ENCODE assay signal across 18 cellular contexts in genomic region chr2:88760819-88761598, GRCh38.
DNase-seq lines count a peak whose midpoint lies in the region; ATAC-seq, FAIRE-seq and TF ChIP-seq lines count a peak whose summit lies in the region.
"Had no signal": no experiment of that assay in that cellular context is flagged by ENCODE, and none has a peak within 500 bp of the region (broad histone marks: within the 10 kb centered on the region; RNA-seq: fewer than 3 reads in every experiment).

No MANE protein-coding gene starts in this region.

- POLR2A ChIA-PET in HepG2 (lab: Yijun Ruan, JAX) = no interaction called here
- POLR2A ChIA-PET in GM12878 (lab: Charles Lee) = no interaction called here

- H3K4me2 ChIP-seq in HepG2 (ENCODE audit: low read depth, low read length) (no peak overlapping the region), GM12878 (ENCODE audit: control insufficient read depth, insufficient read depth) (no peak overlapping the region)

- H3K27ac ChIP-seq in HepG2 (ENCODE audit: extremely low read length, insufficient read depth, low read length) (no peak overlapping the region), right lobe of liver (no peak overlapping the region), GM12878 (ENCODE audit: control insufficient read depth, insufficient read depth) (no peak overlapping the region), prostate gland (no peak overlapping the region)
- H3K27ac ChIP-seq: C4-2B, SK-N-MC had no signal

- no peaks in the 10 kb centered on the region for H4K20me1 ChIP-seq in HepG2 (ENCODE audit: insufficient read depth, low read length)
- H4K20me1 ChIP-seq in GM12878 (ENCODE audit: control insufficient read depth, insufficient read depth) = no peaks in the 10 kb centered on the region

- no peak overlapping the region for H2AFZ ChIP-seq in HepG2 (ENCODE audit: low read length)
- H2AFZ ChIP-seq in GM12878 (ENCODE audit: control insufficient read depth, low read depth, low read length) = no peak overlapping the region

- TF ChIP-seq POLR2A in HepG2 (IDR thresholded peaks at IDR 0.05; ENCODE audit: insufficient read depth in 1 of 2, low read depth in 2 of 2, low read length in 2 of 2) (no peak), right lobe of liver (IDR thresholded peaks at IDR 0.05) (no peak), GM12878 (IDR thresholded peaks at IDR 0.05; ENCODE audit: low read depth, low read length) (no peak), prostate gland (IDR thresholded peaks at IDR 0.05) (no peak)

- H3K4me3 ChIP-seq in HepG2 (replicated peaks in 1 of 3; ENCODE audit: insufficient read depth in 1 of 3, low read depth in 2 of 3, low read length in 3 of 3) = no peak overlapping the region
- no peak overlapping the region for H3K4me3 ChIP-seq in right lobe of liver
- H3K4me3 ChIP-seq in GM12878 = no peak overlapping the region
- no peak overlapping the region for H3K4me3 ChIP-seq in prostate gland
- H3K4me3 ChIP-seq: SK-N-MC had no signal

- no peaks in the 10 kb centered on the region for H3K36me3 ChIP-seq in HepG2 (replicated peaks in 1 of 2; ENCODE audit: control insufficient read depth in 1 of 2, insufficient read depth in 2 of 2, low read length in 2 of 2)
- no peaks in the 10 kb centered on the region for H3K36me3 ChIP-seq in right lobe of liver
- no peaks in the 10 kb centered on the region; a peak in 2 of 4 replicates for H3K36me3 ChIP-seq in GM12878 (ENCODE audit: control insufficient read depth in 2 of 2, insufficient read depth in 2 of 2, low read length in 1 of 2)
- no peaks in the 10 kb centered on the region for H3K36me3 ChIP-seq in prostate gland

- CTCF ChIA-PET in HepG2 (lab: Yijun Ruan, JAX; ENCODE audit: low intra/inter-chr PET ratio, low total read pairs) = no interaction called here
- CTCF ChIA-PET in GM12878 (lab: Yijun Ruan, JAX) = no interaction called here

- intact Hi-C loops in HepG2 (cut with micrococcal nuclease; ENCODE audit: unreplicated experiment) = no loop called here
- intact Hi-C loops in right lobe of liver (cut with DNase I) = no loop called here
- intact Hi-C loops in GM12878 (cut with micrococcal nuclease; ENCODE audit: unreplicated experiment) = no loop called here
- intact Hi-C loops in prostate gland (cut with DNase I) = no loop called here

- TF ChIP-seq EP300 in HepG2 (IDR thresholded peaks at IDR 0.05; ENCODE audit: low read depth in 2 of 2, low read length in 2 of 2) (no peak), HepG2 (CRISPR knock-in tag; IDR thresholded peaks at IDR 0.05; ENCODE audit: borderline replicate concordance) (no peak), GM12878 (IDR thresholded peaks at IDR 0.05; ENCODE audit: borderline replicate concordance in 1 of 2, control insufficient read depth in 1 of 2, low read depth in 2 of 2, low read length in 2 of 2) (no peak)

- H3K4me1 ChIP-seq in HepG2 (ENCODE audit: insufficient read depth, low read length) = no peaks in the 10 kb centered on the region
- H3K4me1 ChIP-seq in right lobe of liver = peaks cover 0 to 12% (median 0%) of the 10 kb centered on the region in 4 donors
- H3K4me1 ChIP-seq in GM12878 (ENCODE audit: control insufficient read depth, insufficient read depth, low read length) = no peaks in the 10 kb centered on the region
- H3K4me1 ChIP-seq in prostate gland (replicated peaks) = peaks cover 4% of the 10 kb centered on the region

- FAIRE-seq in HepG2 (lab: Jason Lieb, UNC) = no peak
- FAIRE-seq in GM12878 (lab: Jason Lieb, UNC) = no peak
- FAIRE-seq: GM12891 had no signal

- H3K27me3 ChIP-seq in HepG2 (ENCODE audit: control insufficient read depth in 1 of 2, insufficient read depth in 2 of 2, low read length in 2 of 2) (no peaks in the 10 kb centered on the region), right lobe of liver (peaks cover 0 to 14% of the 10 kb centered on the region in 2 donors), GM12878 (replicated peaks in 1 of 2; ENCODE audit: control insufficient read depth in 2 of 2, insufficient read depth in 2 of 2, low read length in 1 of 2) (no peaks in the 10 kb centered on the region; a peak in 1 of 4 replicates), prostate gland (replicated peaks; ENCODE audit: insufficient read depth) (peaks cover 6% of the 10 kb centered on the region)

- SMC1A ChIA-PET in GM12878 (lab: Charles Lee; ENCODE audit: uncharacterized antibody, unreplicated experiment) = no interaction called here

- H3K9ac ChIP-seq in HepG2 (ENCODE audit: insufficient read depth, low read depth, low read length) (no peak overlapping the region), GM12878 (ENCODE audit: control insufficient read depth, insufficient read depth, low read length) (no peak overlapping the region)

- no TSS peak for BruUV-seq in HepG2 (replicated peaks; lab: Mats Ljungman, UMichigan)
- BruUV-seq in GM12878 (replicated peaks; lab: Mats Ljungman, UMichigan) = no TSS peak

- DNase-seq in HepG2 (ENCODE audit: low spot score) = no peak
- no peak for DNase-seq in right lobe of liver
- peak; percentile 33 for DNase-seq in NAMALWA (ENCODE audit: low spot score)
- no peak for DNase-seq in GM12878 (ENCODE audit: low read depth, low spot score)
- DNase-seq in NCI-H2029 treated with DMSO at 0.1 percent for 48 hours (lab: John Stamatoyannopoulos, UW) = no peak
- no peak for DNase-seq in middle frontal gyrus (ENCODE audit: extremely low spot score, low spot score)
- DNase-seq in prostate gland (ENCODE audit: low spot score) = no peak
- DNase-seq: DMS79 treated with DMSO at 0.1 percent for 48 hours, GOT3, NCI-H1105 treated with DMSO at 0.1 percent for 48 hours, NCI-H2081, NCI-H2171 treated with DMSO at 0.1 percent for 48 hours, NCI-H524 treated with DMSO at 0.1 percent for 48 hours, NCI-H82 had no signal

- TF ChIP-seq RAD21 in HepG2 (CRISPR knock-in tag; IDR thresholded peaks at IDR 0.05) (no peak), GM12878 (IDR thresholded peaks at IDR 0.05; ENCODE audit: insufficient read depth, low read depth, low read length) (peak; percentile 45)

- 49% methylated on average over 2 of the region's 2 CpGs for WGBS in HepG2 (ENCODE audit: low lambda C conversion rate)
- 35% methylated on average over 1 of the region's 2 CpGs for WGBS in right lobe of liver (ENCODE audit: insufficient coverage, low coverage, low lambda C conversion rate, missing lambda C conversion rate)
- WGBS in GM12878 (ENCODE audit: insufficient coverage, insufficient replicate concordance, low lambda C conversion rate, missing lambda C conversion rate) = 52% methylated on average over 2 of the region's 2 CpGs
- 80% methylated on average over 2 of the region's 2 CpGs for WGBS in prostate gland

- in situ Hi-C loops in HepG2 (cut with HindIII; ENCODE audit: extremely low pct_ligation_motif_present, low pct_unique_long_range_greater_than_20kb) (no loop called here), GM12878 (cut with MboI) (no loop called here)

- H3K9me3 ChIP-seq in HepG2 (ENCODE audit: low read length) = peaks cover 21% of the 10 kb centered on the region
- H3K9me3 ChIP-seq in right lobe of liver = no peaks in the 10 kb centered on the region
- peaks cover 2% of the 10 kb centered on the region; the same call in 2 of the 3 replicates for H3K9me3 ChIP-seq in GM12878 (replicated peaks; ENCODE audit: control insufficient read depth, insufficient read depth, low read length)
- H3K9me3 ChIP-seq in prostate gland = no peaks in the 10 kb centered on the region

- no peak for ATAC-seq in HepG2
- no peak for ATAC-seq in right lobe of liver
- no peak for ATAC-seq in GM12878
- ATAC-seq: Right ventricle myocardium inferior had no signal

- H3K79me2 ChIP-seq in HepG2 (ENCODE audit: insufficient read depth, low read length) (no peaks in the 10 kb centered on the region), GM12878 (ENCODE audit: control insufficient read depth, insufficient read depth, low read length) (no peaks in the 10 kb centered on the region)

- 0 out of 2 replicates have a peak, but pooled peaks have one; percentile 17 for TF ChIP-seq CTCF in HepG2 (CRISPR knock-in tag; IDR thresholded peaks at IDR 0.05)
- no peak for TF ChIP-seq CTCF in right lobe of liver (IDR thresholded peaks at IDR 0.05)
- 0 out of 6 replicates have a peak, but pooled peaks of 2 of the 3 experiments have one; percentile 3 to 11 for TF ChIP-seq CTCF in GM12878 (IDR thresholded peaks at IDR 0.05 in 2 of 3, conservative IDR thresholded peaks at IDR 0.05 in 1 of 3; ENCODE audit: control insufficient read depth in 2 of 3, extremely low read depth in 1 of 3, insufficient read depth in 1 of 3, low read depth in 3 of 3, low read length in 3 of 3)
- TF ChIP-seq CTCF in prostate gland (IDR thresholded peaks at IDR 0.05) = no peak

- RAD21 ChIA-PET in GM12878 (lab: Charles Lee; ENCODE audit: unreplicated experiment) = no interaction called here

TF ChIP-seq in HepG2, 621 proteins besides CTCF, POLR2A, EP300 and RAD21 (continues in another document):
- TF ChIP-seq NFE2L1 (CRISPR knock-in tag; IDR thresholded peaks at IDR 0.05; ENCODE audit: borderline replicate concordance) (no peak), ZSCAN20 (CRISPR knock-in tag; IDR thresholded peaks at IDR 0.05; ENCODE audit: borderline replicate concordance) (no peak), ZNF704 (CRISPR knock-in tag; IDR thresholded peaks at IDR 0.05; ENCODE audit: borderline replicate concordance) (no peak), NR2F1 (CRISPR knock-in tag; IDR thresholded peaks at IDR 0.05) (no peak)

TF ChIP-seq in GM12878, 131 proteins besides CTCF, POLR2A, EP300 and RAD21:
- TF ChIP-seq SP1 (IDR thresholded peaks at IDR 0.05; ENCODE audit: low read depth, low read length) (no peak), MEF2B (IDR thresholded peaks at IDR 0.05; ENCODE audit: partially characterized antibody, poor library complexity, severe bottlenecking) (no peak), NR2C2 (IDR thresholded peaks at IDR 0.05; ENCODE audit: borderline replicate concordance, control insufficient read depth, insufficient read length, low read depth) (no peak), SUZ12 (IDR thresholded peaks at IDR 0.05; ENCODE audit: unreplicated experiment) (no peak)

Comparison
In these comparisons a context has a peak if more than half of its experiments do, and no peak if none do; other contexts are left out.
1. CTCF ChIP-seq: peak in HepG2 (single experiment) and GM12878 (2 of 3); none in right lobe of liver (0 of 4) and prostate gland (0 of 4).
2. Of the 75 proteins assayed by ChIP-seq in both HepG2 and GM12878: peak only in HepG2: none; only in GM12878: RAD21; in both: CTCF; in neither: 73.